In the genomic region with DNA sequence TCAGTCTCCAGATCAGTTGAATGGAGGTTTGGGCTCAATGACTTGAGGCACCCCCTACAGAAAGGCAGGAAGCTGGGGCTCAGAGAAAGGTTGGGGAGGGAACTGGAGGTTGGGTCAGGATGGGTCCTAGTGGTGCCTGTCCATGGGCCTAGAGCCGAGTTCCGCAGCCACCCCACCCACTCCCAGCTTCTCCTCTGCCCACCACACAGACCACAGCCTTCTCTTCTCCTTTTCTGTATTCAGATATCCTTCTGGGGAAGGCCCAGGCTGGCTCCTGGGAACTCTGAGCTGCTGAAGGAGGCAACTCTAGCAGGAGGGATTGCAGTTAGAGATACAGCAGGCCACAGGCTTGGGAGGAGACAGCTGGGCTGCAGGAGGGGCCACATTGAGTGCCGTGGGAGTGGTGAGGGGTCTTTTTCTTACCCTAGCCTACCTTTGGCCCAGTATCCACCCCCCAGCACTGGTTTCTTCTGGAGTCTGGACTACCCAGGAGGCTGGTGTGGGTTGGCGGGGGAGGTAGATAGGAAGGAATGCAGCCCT, we compare ENCODE assay signal across 16 cellular contexts. TPM values are rescaled to one million over a fixed set of nuclear protein-coding genes. Genes with fewer than 3 reads are reported as not detected.
DNase-seq lines count a peak whose midpoint lies in the region; ATAC-seq and TF ChIP-seq lines count a peak whose summit lies in the region.
"Had no signal": no experiment of that assay in that cellular context is flagged by ENCODE, and none has a peak within 500 bp of the region (broad histone marks: within the 10 kb centered on the region; RNA-seq: fewer than 3 reads in every experiment).

No MANE protein-coding gene starts in this region.

- no peak overlapping the region for H2BK15ac ChIP-seq in neuronal stem cell (ENCODE audit: low read length)

- peak overlapping the region; percentile 89 for H2AK5ac ChIP-seq in neuronal stem cell (ENCODE audit: low read depth, low read length)

- peak; percentile 43 for ATAC-seq in Right ventricle myocardium inferior
- no peak for ATAC-seq in Right ventricle myocardium superior (ENCODE audit: poor library complexity)
- peak; percentile 77 for ATAC-seq in upper lobe of right lung
- ATAC-seq: GM12878 had no signal

- no peak overlapping the region for H3K23ac ChIP-seq in neuronal stem cell (ENCODE audit: low read depth, low read length, poor library complexity)

- H3K79me1 ChIP-seq in neuronal stem cell (ENCODE audit: low read depth, low read length): no peaks in the 10 kb centered on the region

- H3K9ac ChIP-seq in neuronal stem cell (ENCODE audit: low read depth, low read length, poor library complexity): no peak overlapping the region
- H3K9ac ChIP-seq: BLaER1, GM23248 had no signal

- no CpG with 5 or more reads among the region's 4 CpGs for WGBS in neuronal stem cell (ENCODE audit: extremely low coverage in 2 of 2, insufficient read length in 2 of 2, insufficient replicate concordance in 1 of 2), 2 donors

- H3K4ac ChIP-seq in neuronal stem cell (ENCODE audit: low read length): no peak overlapping the region

- H3K36me3 ChIP-seq in neuronal stem cell (replicated peaks in 1 of 2; ENCODE audit: control insufficient read depth in 2 of 2, insufficient read depth in 2 of 2, low read length in 2 of 2) (no peaks in the 10 kb centered on the region), upper lobe of right lung (no peaks in the 10 kb centered on the region)
- H3K36me3 ChIP-seq: BLaER1 had no signal

- no peak overlapping the region for H3K4me3 ChIP-seq in neuronal stem cell (ENCODE audit: low read length in 2 of 2)
- no peak overlapping the region for H3K4me3 ChIP-seq in upper lobe of right lung
- H3K4me3 ChIP-seq: BLaER1, GM12878, GM23248 had no signal

- no peaks in the 10 kb centered on the region for H3K9me3 ChIP-seq in neuronal stem cell (replicated peaks in 1 of 2; ENCODE audit: control insufficient read depth in 2 of 2, insufficient read depth in 1 of 2, low read depth in 1 of 2, low read length in 2 of 2)
- H3K9me3 ChIP-seq in upper lobe of right lung: no peaks in the 10 kb centered on the region

- H2BK120ac ChIP-seq in neuronal stem cell (ENCODE audit: low read depth, low read length): no peak overlapping the region

- no peak overlapping the region for H2AFZ ChIP-seq in neuronal stem cell (ENCODE audit: low read length)
- H2AFZ ChIP-seq: GM23248 had no signal

- no peak overlapping the region for H3K27ac ChIP-seq in neuronal stem cell (replicated peaks; ENCODE audit: low read length)
- no peak overlapping the region for H3K27ac ChIP-seq in upper lobe of right lung
- H3K27ac ChIP-seq: 22Rv1, BLaER1, GM23248 had no signal

- no peak overlapping the region for H4K8ac ChIP-seq in neuronal stem cell (ENCODE audit: low read depth, low read length)

- no peak overlapping the region for H2BK5ac ChIP-seq in neuronal stem cell (ENCODE audit: low read length)

- intact Hi-C loops in Right ventricle myocardium inferior (cut with DNase I) (no loop called here), Right ventricle myocardium superior (cut with DNase I) (no loop called here), upper lobe of right lung (cut with DNase I) (no loop called here)

- H3K27me3 ChIP-seq in neuronal stem cell (ENCODE audit: control insufficient read depth in 3 of 3, insufficient read depth in 3 of 3, low read depth in 1 of 3, low read length in 3 of 3) (peaks cover 0 to 2% (median 0%) of the 10 kb centered on the region in 3 experiments), upper lobe of right lung (no peaks in the 10 kb centered on the region)
- H3K27me3 ChIP-seq: BLaER1 had no signal

- H2BK12ac ChIP-seq in neuronal stem cell (ENCODE audit: low read length): no peak overlapping the region

- H3K4me2 ChIP-seq in neuronal stem cell (ENCODE audit: insufficient read depth, low read length, poor library complexity, severe bottlenecking): no peak overlapping the region
- H3K4me2 ChIP-seq: BLaER1 had no signal

- no peak overlapping the region for H4K91ac ChIP-seq in neuronal stem cell (ENCODE audit: low read depth, low read length, poor library complexity)

- no peak for TF ChIP-seq CTCF in upper lobe of right lung (IDR thresholded peaks at IDR 0.05)

- H3K4me1 ChIP-seq in neuronal stem cell (ENCODE audit: control insufficient read depth in 2 of 2, insufficient read depth in 1 of 2, low read depth in 1 of 2, low read length in 2 of 2) (no peaks in the 10 kb centered on the region), upper lobe of right lung (no peaks in the 10 kb centered on the region)
- H3K4me1 ChIP-seq: BLaER1 had no signal

- no peak overlapping the region for H3K14ac ChIP-seq in neuronal stem cell (ENCODE audit: low read length)

- no peak for DNase-seq in Right ventricle myocardium inferior (ENCODE audit: missing footprints)
- DNase-seq in Right ventricle myocardium superior: no peak
- DNase-seq in OCI-M1 (lab: John Stamatoyannopoulos, UW): peak; percentile 20
- no peak for DNase-seq in neuronal stem cell (ENCODE audit: low spot score)
- no peak for DNase-seq in upper lobe of right lung
- no peak for DNase-seq in NCI-H1436 (lab: John Stamatoyannopoulos, UW)
- DNase-seq in putamen (ENCODE audit: low spot score): no peak
- DNase-seq: Calu3; CD4-positive, alpha-beta T cell; DMS 273 treated with DMSO at 0.1 percent for 48 hours; GM23248; H7 had no signal

- H3K18ac ChIP-seq in neuronal stem cell (ENCODE audit: low read length): no peak overlapping the region

RNA-seq across cellular contexts. Expression of a gene that starts 15.4 kb away (rescaled TPM):
- 4.0 TPM for total RNA-seq in Right ventricle myocardium inferior
- 4.0 TPM for total RNA-seq in Right ventricle myocardium superior
- 2.0 TPM for polyA plus RNA-seq in neuronal stem cell (2013, experiment 1 of 2)
- polyA plus RNA-seq in neuronal stem cell (2013, experiment 2 of 2): 1.9 TPM
- 16.4 TPM for total RNA-seq in upper lobe of right lung
- total RNA-seq: A673 had no signal
